8 cellular contexts compared by ENCODE assay signal in genomic region chr12:110543252-110543959, GRCh38. TPM values are rescaled to one million over a fixed set of nuclear protein-coding genes. Genes with fewer than 3 reads are reported as not detected.
DNase-seq lines count a peak whose midpoint lies in the region; ATAC-seq and TF ChIP-seq lines count a peak whose summit lies in the region.

No MANE protein-coding gene starts in this region.

- H3K4me3 ChIP-seq in Peyer's patch: no peak overlapping the region
- peak overlapping the region in 3 of 4 donors; percentile 3 to 12 (median 8) for H3K4me3 ChIP-seq in esophagus squamous epithelium

- H3K9me3 Mint-ChIP-seq in natural killer cell: no peaks in the 10 kb centered on the region

- H3K4me1 Mint-ChIP-seq in natural killer cell: peaks cover 30 to 36% of the 10 kb centered on the region in 2 donors

- H3K27ac ChIP-seq in Peyer's patch (peak overlapping the region; percentile 52 to 75 (median 68)), esophagus squamous epithelium (peak overlapping the region; percentile 77 to 91 (median 89))

- DNase-seq in DMS 273 (lab: John Stamatoyannopoulos, UW; ENCODE audit: unreplicated experiment) (peak; percentile 96), Peyer's patch (peak; percentile 59 to 90 (median 62)), esophagus squamous epithelium (lab: John Stamatoyannopoulos, UW) (peak; percentile 28), natural killer cell (no peak), NCI-H510A treated with DMSO at 0.1 percent for 48 hours (lab: John Stamatoyannopoulos, UW) (no peak), NK-92 (lab: John Stamatoyannopoulos, UW; ENCODE audit: unreplicated experiment) (no peak)

- TF ChIP-seq POLR2A in Peyer's patch (IDR thresholded peaks at IDR 0.05) (no peak), esophagus squamous epithelium (IDR thresholded peaks at IDR 0.05) (no peak)

- WGBS in esophagus squamous epithelium, 2 donors: 15 to 27% methylated on average over 4 to 7 of the region's 7 CpGs

- ATAC-seq in natural killer cell (no peak), GM18520 (IDR thresholded peaks at IDR 0.05; ENCODE audit: unreplicated experiment) (no peak), HG03354 (IDR thresholded peaks at IDR 0.05; ENCODE audit: poor library complexity, severe bottlenecking, unreplicated experiment) (no peak)

- TF ChIP-seq CTCF in Peyer's patch (IDR thresholded peaks at IDR 0.05) (no peak), esophagus squamous epithelium (IDR thresholded peaks at IDR 0.05) (no peak), natural killer cell (IDR thresholded peaks at IDR 0.05) (no peak)

- intact Hi-C loops in esophagus squamous epithelium (cut with DNase I): no loop called here
- intact Hi-C loops in natural killer cell (cut with micrococcal nuclease): no loop called here

- peaks cover 0 to 18% (median 0%) of the 10 kb centered on the region in 3 donors for H3K36me3 ChIP-seq in Peyer's patch
- H3K36me3 ChIP-seq in esophagus squamous epithelium: peaks cover 0 to 24% (median 0%) of the 10 kb centered on the region in 3 donors

- no peak overlapping the region for H3K4me3 Mint-ChIP-seq in natural killer cell

- peaks cover 0 to 38% (median 5%) of the 10 kb centered on the region in 4 donors for H3K4me1 ChIP-seq in Peyer's patch
- H3K4me1 ChIP-seq in esophagus squamous epithelium: peaks cover 47 to 94% (median 59%) of the 10 kb centered on the region in 3 donors

- H3K36me3 Mint-ChIP-seq in natural killer cell: no peaks in the 10 kb centered on the region

- H3K27me3 ChIP-seq in Peyer's patch (no peaks in the 10 kb centered on the region), esophagus squamous epithelium (no peaks in the 10 kb centered on the region)

- no peaks in the 10 kb centered on the region for H3K27me3 Mint-ChIP-seq in natural killer cell (ENCODE audit: low read depth in 2 of 2)

- H3K9me3 ChIP-seq in Peyer's patch (no peaks in the 10 kb centered on the region), esophagus squamous epithelium (no peaks in the 10 kb centered on the region)

- peak overlapping the region; percentile 67 for H3K27ac Mint-ChIP-seq in natural killer cell

RNA-seq across cellular contexts. Expression of gene PPTC7, which starts 39.7 kb away (rescaled TPM):
- total RNA-seq in Peyer's patch (10 to 100 TPM; 19.5 to 21.4 (median 20.1) TPM), esophagus squamous epithelium (10 to 100 TPM; 14.8 to 30.5 (median 19.2) TPM), natural killer cell (10 to 100 TPM; 44.0 to 52.7 (median 48.0) TPM)

RNA-seq across cellular contexts. Expression of gene RAD9B, which starts 41.3 kb away (rescaled TPM):
- total RNA-seq in Peyer's patch (under 1 TPM in 2 of 4 donors, not detected in 2; 0.40 to 0.83 TPM), esophagus squamous epithelium (under 1 TPM in 3 of 4 donors, not detected in 1; 0.23 to 0.76 (median 0.40) TPM), natural killer cell (1 to 10 TPM in 1 of 3 donors, under 1 TPM in 2; 0.18 to 1.8 (median 0.91) TPM)

RNA-seq across cellular contexts. Expression of gene VPS29, which starts 41.5 kb away (rescaled TPM):
- total RNA-seq in Peyer's patch (100 to 1,000 TPM in 2 of 4 donors, 10 to 100 TPM in 2; 81.1 to 124 (median 106) TPM), esophagus squamous epithelium (100 to 1,000 TPM in 2 of 4 donors, 10 to 100 TPM in 2; 66.9 to 146 (median 110) TPM), natural killer cell (100 to 1,000 TPM in 1 of 3 donors, 10 to 100 TPM in 2; 94.3 to 115 (median 99.6) TPM)

Comparison
In these comparisons a context has a peak if more than half of its experiments do, and no peak if none do; other contexts are left out.
1. DNase-seq: peak in DMS 273 (single experiment), Peyer's patch (3 of 3) and esophagus squamous epithelium (single experiment); none in natural killer cell (single experiment), NCI-H510A treated with DMSO at 0.1 percent for 48 hours (single experiment) and NK-92 (single experiment).
2. H3K4me3 ChIP-seq: peak in esophagus squamous epithelium (3 of 4); none in Peyer's patch (0 of 4).